ENCODE assay signal across 14 cellular contexts in the genomic region with DNA sequence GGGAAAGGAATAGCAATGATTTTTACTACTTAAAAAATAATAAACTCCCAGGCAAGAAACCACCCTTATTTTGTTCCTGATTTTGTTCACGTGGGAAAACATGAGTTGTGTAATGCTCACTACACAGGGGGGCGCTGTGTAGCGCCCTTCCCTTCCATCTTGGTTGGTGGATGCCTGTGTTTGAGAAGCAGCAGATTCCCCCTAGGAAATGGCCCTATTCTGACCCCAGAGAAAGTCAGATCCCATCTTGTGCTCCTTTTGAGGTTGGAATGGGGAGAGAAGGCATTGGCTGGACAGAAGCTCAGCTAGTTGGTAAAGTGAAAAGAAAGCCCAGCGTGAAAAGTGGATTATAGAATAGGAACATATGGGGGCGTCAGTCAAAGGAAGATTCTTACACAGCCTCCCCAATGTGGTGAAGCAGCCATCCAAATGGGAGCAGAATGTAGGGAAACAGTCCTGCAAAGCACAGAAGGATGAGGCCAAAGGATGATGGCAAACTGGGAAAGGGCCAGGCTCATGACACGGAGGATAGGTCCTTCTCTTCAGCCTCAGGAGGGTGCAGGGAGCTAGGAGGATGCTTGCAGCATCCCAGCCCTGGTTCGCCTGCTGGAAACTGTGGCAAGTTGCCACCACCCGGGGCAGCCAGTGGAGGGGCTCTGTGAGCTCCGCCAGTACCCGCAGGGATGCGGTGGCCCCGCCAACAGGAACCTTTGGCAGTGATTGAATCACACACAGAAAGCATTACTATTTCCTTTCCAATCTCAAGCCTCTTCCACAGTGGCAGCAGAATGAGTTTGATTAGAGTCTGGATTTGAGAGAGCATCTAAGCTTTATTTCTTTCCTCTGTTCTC.
A peak's percentile ranks its signal among the peaks of the same experiment; 100 is the strongest.
DNase-seq lines count a peak whose midpoint lies in the region; ATAC-seq and TF ChIP-seq lines count a peak whose summit lies in the region.
"Had no signal": no experiment of that assay in that cellular context is flagged by ENCODE, and none has a peak within 500 bp of the region (broad histone marks: within the 10 kb centered on the region; RNA-seq: fewer than 3 reads in every experiment).

No MANE protein-coding gene starts in this region.

- intact Hi-C loops in uterus (cut with DNase I; ENCODE audit: low total_unique reads) (no loop called here), heart left ventricle (cut with DNase I) (no loop called here), aorta (cut with DNase I) (no loop called here)

- ATAC-seq in heart left ventricle = no peak
- no peak for ATAC-seq in aorta (ENCODE audit: low FRiP score)
- ATAC-seq: mucosa of descending colon had no signal

- H3K36me3 ChIP-seq in uterus = no peaks in the 10 kb centered on the region
- H3K36me3 ChIP-seq in heart left ventricle = no peaks in the 10 kb centered on the region
- no peaks in the 10 kb centered on the region for H3K36me3 ChIP-seq in aorta (ENCODE audit: control insufficient read depth in 1 of 2, insufficient read depth in 2 of 2, low read length in 1 of 2)

- WGBS in heart left ventricle, 4 donors = 68 to 80% (median 75%) methylated on average over 12 of the region's 12 CpGs
- WGBS in aorta, 2 donors = 60 to 65% methylated on average over 12 of the region's 12 CpGs

- no peaks in the 10 kb centered on the region for H3K4me1 ChIP-seq in uterus
- no peaks in the 10 kb centered on the region for H3K4me1 ChIP-seq in heart left ventricle
- no peaks in the 10 kb centered on the region for H3K4me1 ChIP-seq in aorta (ENCODE audit: control insufficient read depth in 1 of 2, insufficient read depth in 2 of 2, low read length in 2 of 2)

- no peak for TF ChIP-seq POLR2A in uterus (IDR thresholded peaks at IDR 0.05)
- TF ChIP-seq POLR2A in heart left ventricle (IDR thresholded peaks at IDR 0.05) = no peak

- H3K27me3 ChIP-seq in uterus (no peaks in the 10 kb centered on the region), heart left ventricle (peaks cover 0 to 2% (median 0%) of the 10 kb centered on the region in 9 donors), aorta (ENCODE audit: control insufficient read depth in 1 of 2, insufficient read depth in 2 of 2, low read length in 1 of 2) (no peaks in the 10 kb centered on the region)

- DNase-seq in NCI-H748 (lab: John Stamatoyannopoulos, UW; ENCODE audit: unreplicated experiment) (peak; percentile 42), NCI-H748 treated with DMSO at 0.1 percent for 48 hours (lab: John Stamatoyannopoulos, UW) (no peak), NCI-H446 treated with DMSO at 0.1 percent for 48 hours (lab: John Stamatoyannopoulos, UW) (peak; percentile 66), pons (ENCODE audit: low spot score) (peak; percentile 32), uterus (no peak), heart left ventricle (no peak), aorta (no peak)
- DNase-seq: activated CD4-positive, alpha-beta T cell treated with anti-CD3 and anti-CD28 coated beads for 1 hour; GF-D8; mucosa of descending colon; NCI-H1436 treated with DMSO at 0.1 percent for 48 hours; SIG-M5 had no signal

- no peak overlapping the region for H3K4me3 ChIP-seq in uterus
- H3K4me3 ChIP-seq in heart left ventricle = no peak overlapping the region
- no peak overlapping the region for H3K4me3 ChIP-seq in aorta (ENCODE audit: low read length in 2 of 2)
- H3K4me3 ChIP-seq: mucosa of descending colon, skin epidermis had no signal

- H3K9me3 ChIP-seq in uterus (no peaks in the 10 kb centered on the region), heart left ventricle (peaks cover 0 to 3% (median 0%) of the 10 kb centered on the region in 12 donors), aorta (ENCODE audit: control insufficient read depth, low read length) (peaks cover 4% of the 10 kb centered on the region)
- H3K9me3 ChIP-seq: mucosa of descending colon had no signal

- H3K27ac ChIP-seq in cingulate gyrus (ENCODE audit: low read depth, low read length) (peak overlapping the region; percentile 21), uterus (no peak overlapping the region), heart left ventricle (no peak overlapping the region), aorta (ENCODE audit: low read depth in 1 of 2, low read length in 2 of 2) (no peak overlapping the region)
- H3K27ac ChIP-seq: skin epidermis had no signal

- TF ChIP-seq CTCF in uterus (IDR thresholded peaks at IDR 0.05) (no peak), heart left ventricle (IDR thresholded peaks at IDR 0.05) (no peak)

Comparison
In these comparisons a context has a peak if more than half of its experiments do, and no peak if none do; other contexts are left out.
1. DNase-seq: peak in NCI-H748 (single experiment), NCI-H446 treated with DMSO at 0.1 percent for 48 hours (single experiment) and pons (single experiment); none in NCI-H748 treated with DMSO at 0.1 percent for 48 hours (single experiment), uterus (0 of 2), heart left ventricle (0 of 5) and aorta (0 of 2).